Comparison of ENCODE assay signal across 18 cellular contexts in the genomic region with DNA sequence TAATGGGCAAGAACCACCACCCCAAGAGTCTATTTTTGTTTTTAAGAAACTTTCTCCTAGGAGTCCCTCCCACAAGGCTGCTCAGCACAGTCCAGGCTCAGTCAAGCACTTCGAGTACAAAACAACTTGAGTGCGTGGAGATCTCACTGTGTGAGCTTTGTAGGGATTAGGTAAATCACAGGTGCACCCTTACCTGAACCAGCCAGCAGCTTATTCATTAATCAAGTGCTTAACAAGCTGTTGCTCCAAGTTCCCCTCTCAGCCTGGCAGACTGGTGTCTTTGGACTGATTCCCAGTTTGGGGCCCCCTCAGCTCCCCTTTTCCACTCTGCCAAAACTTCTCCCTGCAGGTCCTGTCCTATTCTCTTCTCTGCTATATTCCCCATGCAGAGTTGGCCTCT.
A peak's percentile ranks its signal among the peaks of the same experiment; 100 is the strongest.
DNase-seq lines count a peak whose midpoint lies in the region; ATAC-seq and TF ChIP-seq lines count a peak whose summit lies in the region.
"Had no signal": no experiment of that assay in that cellular context is flagged by ENCODE, and none has a peak within 500 bp of the region (broad histone marks: within the 10 kb centered on the region; RNA-seq: fewer than 3 reads in every experiment).

No MANE protein-coding gene starts in this region.

- no peaks in the 10 kb centered on the region for H3K9me3 Mint-ChIP-seq in type B pancreatic cell
- H3K9me3 Mint-ChIP-seq: activated T-helper 17 cell treated with anti-CD3 and anti-CD28 coated beads, Interleukin-2, amount 50 U/mL, for 72 hours; naive B cell had no signal

- H3K27ac Mint-ChIP-seq in type B pancreatic cell = peak overlapping the region; percentile 19
- H3K27ac Mint-ChIP-seq: activated T-helper 17 cell treated with anti-CD3 and anti-CD28 coated beads, Interleukin-2, amount 50 U/mL, for 72 hours; naive B cell had no signal

- H3K27me3 Mint-ChIP-seq in type B pancreatic cell = no peaks in the 10 kb centered on the region

- no peak for TF ChIP-seq CTCF in type B pancreatic cell (conservative IDR thresholded peaks at IDR 0.05)
- no peak for TF ChIP-seq CTCF in lower leg skin (IDR thresholded peaks at IDR 0.05)

- no peak for ATAC-seq in HG03571 (IDR thresholded peaks at IDR 0.05; ENCODE audit: unreplicated experiment)
- ATAC-seq: activated T-helper 17 cell treated with anti-CD3 and anti-CD28 coated beads, Interleukin-2, amount 50 U/mL, for 72 hours had no signal

- H3K4me3 Mint-ChIP-seq in type B pancreatic cell = no peak overlapping the region
- H3K4me3 Mint-ChIP-seq: activated T-helper 17 cell treated with anti-CD3 and anti-CD28 coated beads, Interleukin-2, amount 50 U/mL, for 72 hours; naive B cell had no signal

- H3K4me3 ChIP-seq in lower leg skin (ENCODE audit: low read depth, poor library complexity, severe bottlenecking) = no peak overlapping the region
- H3K4me3 ChIP-seq: breast epithelium, lung, PC-9 had no signal

- no peaks in the 10 kb centered on the region for H3K36me3 Mint-ChIP-seq in type B pancreatic cell

- TF ChIP-seq POLR2A in lower leg skin (IDR thresholded peaks at IDR 0.05) = no peak

- peaks cover 37% of the 10 kb centered on the region for H3K4me1 Mint-ChIP-seq in type B pancreatic cell (ENCODE audit: unreplicated experiment)

- intact Hi-C loops in lower leg skin (cut with DNase I; ENCODE audit: low total_unique reads) = loop anchor here (5.0 kb wide), 1 partner anchor 521 kb away; no protein-coding TSS in a partner anchor

- 36 to 59% methylated on average over 2 of the region's 2 CpGs for WGBS in lower leg skin, 2 donors

- DNase-seq in NCI-H2107 treated with DMSO at 0.1 percent for 48 hours (lab: John Stamatoyannopoulos, UW; ENCODE audit: unreplicated experiment) (peak; percentile 14), NCI-H2107 (lab: John Stamatoyannopoulos, UW) (no peak), NCI-H774 (lab: John Stamatoyannopoulos, UW) (peak; percentile 31), left kidney (ENCODE audit: low read depth, low spot score) (peak; percentile 74), type B pancreatic cell (ENCODE audit: extremely low spot score, unreplicated experiment) (no peak), lower leg skin (ENCODE audit: low spot score in 2 of 2) (no peak), NCI-H526 (lab: John Stamatoyannopoulos, UW) (no peak)
- DNase-seq: activated CD4-positive, CD25-positive, alpha-beta regulatory T cell treated with anti-CD3 and anti-CD28 coated beads, Interleukin-2, amount 50 U/mL, for 72 hours; C1 segment of cervical spinal cord; dermis blood vessel endothelial cell; naive B cell; NCI-H1694 treated with DMSO at 0.1 percent for 48 hours; PC-9; stimulated activated CD4-positive, alpha-beta T cell treated with anti-CD3 and anti-CD28 coated beads, Interleukin-4, amount 100 ng/mL, for 4 hours had no signal

Comparison
In these comparisons a context has a peak if more than half of its experiments do, and no peak if none do; other contexts are left out.
1. DNase-seq: peak in NCI-H2107 treated with DMSO at 0.1 percent for 48 hours (single experiment), NCI-H774 (single experiment) and left kidney (single experiment); none in NCI-H2107 (single experiment), type B pancreatic cell (single experiment), lower leg skin (0 of 2) and NCI-H526 (0 of 2).